21 cellular contexts compared by ENCODE assay signal in genomic region chr4:31918891-31919290, GRCh38.
DNase-seq lines count a peak whose midpoint lies in the region; ATAC-seq, FAIRE-seq and TF ChIP-seq lines count a peak whose summit lies in the region.
"Had no signal": no experiment of that assay in that cellular context is flagged by ENCODE, and none has a peak within 500 bp of the region (broad histone marks: within the 10 kb centered on the region; RNA-seq: fewer than 3 reads in every experiment).

No MANE protein-coding gene starts in this region.

- 24% methylated on average over 5 of the region's 5 CpGs for WGBS in smooth muscle cell (ENCODE audit: low lambda C conversion rate)

- H3K27me3 ChIP-seq in bronchial epithelial cell (ENCODE audit: control insufficient read depth, insufficient read depth, low read length) (no peaks in the 10 kb centered on the region), smooth muscle cell (ENCODE audit: low read depth) (no peaks in the 10 kb centered on the region)
- H3K27me3 ChIP-seq: cardiac muscle cell, dorsolateral prefrontal cortex, stomach, transverse colon had no signal

- no peaks in the 10 kb centered on the region for H3K79me2 ChIP-seq in smooth muscle cell (ENCODE audit: low read depth)

- intact Hi-C loops in head of caudate nucleus (cut with DNase I): no loop called here

- no peaks in the 10 kb centered on the region for H3F3A ChIP-seq in smooth muscle cell (ENCODE audit: low read depth)

- H3K9ac ChIP-seq in smooth muscle cell (ENCODE audit: low read depth): no peak overlapping the region

- H4K20me1 ChIP-seq in smooth muscle cell (ENCODE audit: low read depth): no peaks in the 10 kb centered on the region

- no peak overlapping the region for H2AFZ ChIP-seq in smooth muscle cell (ENCODE audit: low read depth)

- FAIRE-seq in bronchial epithelial cell (lab: Jason Lieb, UNC): no peak
- FAIRE-seq: keratinocyte had no signal

- H3K4me1 ChIP-seq in smooth muscle cell (ENCODE audit: low read depth): no peaks in the 10 kb centered on the region
- H3K4me1 ChIP-seq: Caco-2, stomach, transverse colon had no signal

- peak; percentile 7 for DNase-seq in M059J (ENCODE audit: low read depth)
- DNase-seq in OCI-M1 (lab: John Stamatoyannopoulos, UW): peak; percentile 70
- peak; percentile 34 for DNase-seq in bronchial epithelial cell (ENCODE audit: low read depth)
- DNase-seq in smooth muscle cell (lab: John Stamatoyannopoulos, UW; ENCODE audit: unreplicated experiment): no peak
- no peak for DNase-seq in activated CD8-positive, alpha-beta memory T cell treated with anti-CD3 and anti-CD28 coated beads, Interleukin-2, amount 50 U/mL, for 4 hours
- no peak for DNase-seq in head of caudate nucleus
- DNase-seq: activated CD4-positive, alpha-beta T cell treated with anti-CD3 and anti-CD28 coated beads, Interleukin-2, amount 50 U/mL, for 1 hour; activated effector memory CD4-positive, alpha-beta T cell treated with Interleukin-2 at 50 U/mL for 16 hours; Caco-2; dorsolateral prefrontal cortex; MM.1S; NCI-H187 treated with DMSO at 0.1 percent for 48 hours; NCI-H345; occipital lobe; retina; stomach; T-cell; transverse colon had no signal

- no peaks in the 10 kb centered on the region for H3K36me3 ChIP-seq in bronchial epithelial cell (ENCODE audit: control insufficient read depth, insufficient read depth, low read length)
- H3K36me3 ChIP-seq in smooth muscle cell (ENCODE audit: low read depth): no peaks in the 10 kb centered on the region
- H3K36me3 ChIP-seq: cardiac muscle cell, stomach, transverse colon had no signal

- peak overlapping the region; percentile 34 for H3K4me2 ChIP-seq in smooth muscle cell

- no peak overlapping the region for H3K4me3 ChIP-seq in bronchial epithelial cell (ENCODE audit: low read depth, low read length)
- no peak overlapping the region for H3K4me3 ChIP-seq in smooth muscle cell
- H3K4me3 ChIP-seq: cardiac muscle cell, dorsolateral prefrontal cortex, stomach, transverse colon had no signal

- no peak for TF ChIP-seq CTCF in bronchial epithelial cell (IDR thresholded peaks at IDR 0.05; ENCODE audit: insufficient read depth, low read length, severe bottlenecking)
- no peak for TF ChIP-seq CTCF in smooth muscle cell (IDR thresholded peaks at IDR 0.05; ENCODE audit: borderline replicate concordance, insufficient read depth, poor library complexity, severe bottlenecking)

- no peak for ATAC-seq in HG03159 (IDR thresholded peaks at IDR 0.05; ENCODE audit: unreplicated experiment)
- ATAC-seq: T-cell had no signal

- H3K9me3 ChIP-seq in smooth muscle cell (replicated peaks; ENCODE audit: low read depth): no peaks in the 10 kb centered on the region

- no peak overlapping the region for H3K27ac ChIP-seq in smooth muscle cell (ENCODE audit: low read depth)
- H3K27ac ChIP-seq: cardiac muscle cell, dorsolateral prefrontal cortex, stomach, transverse colon had no signal

Comparison
In these comparisons a context has a peak if more than half of its experiments do, and no peak if none do; other contexts are left out.
1. DNase-seq: peak in M059J (single experiment), OCI-M1 (single experiment) and bronchial epithelial cell (single experiment); none in smooth muscle cell (single experiment), activated CD8-positive, alpha-beta memory T cell treated with anti-CD3 and anti-CD28 coated beads, Interleukin-2, amount 50 U/mL, for 4 hours (single experiment) and head of caudate nucleus (0 of 42).